16 cellular contexts compared by ENCODE assay signal in the genomic region with DNA sequence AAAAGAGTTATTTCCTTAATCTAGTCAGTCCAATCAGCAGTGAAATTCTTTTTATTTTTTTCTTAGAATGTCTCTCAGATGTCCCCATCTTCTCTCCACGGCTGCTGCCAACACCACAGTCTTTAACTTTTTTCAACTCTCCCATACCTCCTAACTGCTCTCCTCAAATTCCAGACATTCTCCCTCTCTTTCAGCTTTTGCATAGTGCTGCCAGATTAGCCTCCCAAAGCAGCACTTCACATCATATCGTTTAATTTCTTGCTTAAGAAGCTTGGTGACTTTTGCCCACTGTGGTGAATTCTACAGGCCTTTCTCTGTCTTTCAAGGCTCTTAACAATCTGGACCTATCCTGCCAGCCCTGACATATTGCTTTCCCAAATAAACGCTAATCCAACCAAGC.
A peak's percentile ranks its signal among the peaks of the same experiment; 100 is the strongest.
DNase-seq lines count a peak whose midpoint lies in the region; ATAC-seq, FAIRE-seq and TF ChIP-seq lines count a peak whose summit lies in the region.
"Had no signal": no experiment of that assay in that cellular context is flagged by ENCODE, and none has a peak within 500 bp of the region (broad histone marks: within the 10 kb centered on the region; RNA-seq: fewer than 3 reads in every experiment).

No MANE protein-coding gene starts in this region.

- intact Hi-C loops in HepG2 (cut with micrococcal nuclease; ENCODE audit: unreplicated experiment), result no loop called here
- intact Hi-C loops in right lobe of liver (cut with DNase I), result no loop called here
- intact Hi-C loops in adrenal gland (cut with DNase I), result no loop called here
- intact Hi-C loops in left colon (cut with DNase I, micrococcal nuclease), result no loop called here

- no peak overlapping the region for H3K9ac ChIP-seq in HepG2 (ENCODE audit: insufficient read depth, low read depth, low read length)

- no peaks in the 10 kb centered on the region for H3K27me3 Mint-ChIP-seq in effector memory CD8-positive, alpha-beta T cell

- H3K36me3 ChIP-seq in HepG2 (replicated peaks in 1 of 2; ENCODE audit: control insufficient read depth in 1 of 2, insufficient read depth in 2 of 2, low read length in 2 of 2) (no peaks in the 10 kb centered on the region), right lobe of liver (no peaks in the 10 kb centered on the region), adrenal gland (replicated peaks in 1 of 2) (no peaks in the 10 kb centered on the region)

- POLR2A ChIA-PET in HepG2 (lab: Yijun Ruan, JAX), result interaction anchor here (0.8 to 1.4 kb wide), 3 partner anchors 24 to 461 kb away, joined by 3 read pairs; no protein-coding TSS in a partner anchor

- H3K4me1 Mint-ChIP-seq in effector memory CD8-positive, alpha-beta T cell (ENCODE audit: low read depth in 2 of 2), result no peaks in the 10 kb centered on the region

- H2AFZ ChIP-seq in HepG2 (ENCODE audit: low read length), result no peak overlapping the region
- H2AFZ ChIP-seq: PC-9 had no signal

- TF ChIP-seq RAD21 in HepG2 (CRISPR knock-in tag; IDR thresholded peaks at IDR 0.05), result no peak

- in situ Hi-C loops in HepG2 (cut with HindIII; ENCODE audit: extremely low pct_ligation_motif_present, low pct_unique_long_range_greater_than_20kb), result no loop called here

- no peaks in the 10 kb centered on the region for H4K20me1 ChIP-seq in HepG2 (ENCODE audit: insufficient read depth, low read length)

- H3K79me2 ChIP-seq in HepG2 (ENCODE audit: insufficient read depth, low read length), result no peaks in the 10 kb centered on the region

- H3K27ac ChIP-seq in HepG2 (ENCODE audit: extremely low read length, insufficient read depth, low read length) (peak overlapping the region; percentile 67), right lobe of liver (no peak overlapping the region), adrenal gland (peak overlapping the region in 3 of 5 donors; percentile 46 to 87 (median 62))
- H3K27ac ChIP-seq: C4-2B, PC-9 had no signal

- no peak overlapping the region for H3K4me3 Mint-ChIP-seq in effector memory CD8-positive, alpha-beta T cell

- no peak overlapping the region for H3K27ac Mint-ChIP-seq in effector memory CD8-positive, alpha-beta T cell

- H3K27me3 ChIP-seq in HepG2 (ENCODE audit: control insufficient read depth in 1 of 2, insufficient read depth in 2 of 2, low read length in 2 of 2), result peaks cover 0 to 14% of the 10 kb centered on the region in 2 experiments; a peak in 2 of 5 replicates
- no peaks in the 10 kb centered on the region for H3K27me3 ChIP-seq in right lobe of liver
- no peaks in the 10 kb centered on the region for H3K27me3 ChIP-seq in adrenal gland

- no peak for TF ChIP-seq POLR2A in HepG2 (IDR thresholded peaks at IDR 0.05; ENCODE audit: insufficient read depth in 1 of 2, low read depth in 2 of 2, low read length in 2 of 2)
- TF ChIP-seq POLR2A in right lobe of liver (IDR thresholded peaks at IDR 0.05), result no peak
- TF ChIP-seq POLR2A in adrenal gland (IDR thresholded peaks at IDR 0.05), result no peak

- no peaks in the 10 kb centered on the region for H3K9me3 Mint-ChIP-seq in effector memory CD8-positive, alpha-beta T cell

- FAIRE-seq in HepG2 (lab: Jason Lieb, UNC), result no peak

- no peak for TF ChIP-seq CTCF in HepG2 (CRISPR knock-in tag; IDR thresholded peaks at IDR 0.05)
- TF ChIP-seq CTCF in right lobe of liver (IDR thresholded peaks at IDR 0.05), result no peak
- TF ChIP-seq CTCF in adrenal gland (IDR thresholded peaks at IDR 0.05), result no peak
- TF ChIP-seq CTCF in fibroblast of the aortic adventitia (IDR thresholded peaks at IDR 0.05; ENCODE audit: insufficient read depth, low read length), result no peak

- no TSS peak for BruUV-seq in HepG2 (replicated peaks; lab: Mats Ljungman, UMichigan)

- peak overlapping the region; percentile 59; the same call in 1 of the 2 replicates for H3K4me2 ChIP-seq in HepG2 (ENCODE audit: low read depth, low read length)
- H3K4me2 ChIP-seq: PC-9 had no signal

- H3K9me3 ChIP-seq in HepG2 (ENCODE audit: low read length) (no peaks in the 10 kb centered on the region), right lobe of liver (no peaks in the 10 kb centered on the region), adrenal gland (replicated peaks in 1 of 3) (no peaks in the 10 kb centered on the region)

- DNase-seq in HepG2 (ENCODE audit: low spot score), result no peak
- DNase-seq in right lobe of liver, result no peak
- DNase-seq in adrenal gland, result no peak
- DNase-seq in fibroblast of the aortic adventitia (ENCODE audit: low read depth), result peak; percentile 52
- DNase-seq in nucleus accumbens (lab: John Stamatoyannopoulos, UW), result no peak
- no peak for DNase-seq in NCI-H1694 treated with DMSO at 0.1 percent for 48 hours (lab: John Stamatoyannopoulos, UW)
- DNase-seq in effector memory CD8-positive, alpha-beta T cell, result no peak
- DNase-seq in left colon, result no peak
- DNase-seq: 8988T, DMS 273 treated with DMSO at 0.1 percent for 48 hours, H7, NCI-H1092, NCI-H146, NCI-H524, PC-9 had no signal

- CTCF ChIA-PET in HepG2 (lab: Yijun Ruan, JAX; ENCODE audit: low intra/inter-chr PET ratio, low total read pairs), result no interaction called here

- 35% methylated on average over 3 of the region's 3 CpGs for WGBS in HepG2 (ENCODE audit: low lambda C conversion rate)
- 60% methylated on average over 3 of the region's 3 CpGs for WGBS in right lobe of liver (ENCODE audit: insufficient coverage, low coverage, low lambda C conversion rate, missing lambda C conversion rate)
- 51 to 59% (median 53%) methylated on average over 3 of the region's 3 CpGs for WGBS in adrenal gland, 4 donors

- no peak for TF ChIP-seq EP300 in HepG2 (IDR thresholded peaks at IDR 0.05; ENCODE audit: low read depth in 2 of 2, low read length in 2 of 2)
- no peak for TF ChIP-seq EP300 in HepG2 (CRISPR knock-in tag; IDR thresholded peaks at IDR 0.05; ENCODE audit: borderline replicate concordance)

- H3K4me1 ChIP-seq in HepG2 (ENCODE audit: insufficient read depth, low read length) (peaks cover 27% of the 10 kb centered on the region), right lobe of liver (no peaks in the 10 kb centered on the region), adrenal gland (replicated peaks in 1 of 2) (peaks cover 8 to 22% of the 10 kb centered on the region in 2 donors)

- H3K4me3 ChIP-seq in HepG2 (replicated peaks in 1 of 3; ENCODE audit: insufficient read depth in 1 of 3, low read depth in 2 of 3, low read length in 3 of 3), result no peak overlapping the region
- no peak overlapping the region for H3K4me3 ChIP-seq in right lobe of liver
- H3K4me3 ChIP-seq in adrenal gland, result no peak overlapping the region
- H3K4me3 ChIP-seq in fibroblast of the aortic adventitia (ENCODE audit: low read depth, low read length), result no peak overlapping the region
- H3K4me3 ChIP-seq: PC-9 had no signal

- ATAC-seq in HepG2, result no peak; the same call in 2 of the 3 replicates
- no peak for ATAC-seq in right lobe of liver
- ATAC-seq in effector memory CD8-positive, alpha-beta T cell (replicated peaks), result no peak
- no peak for ATAC-seq in left colon

- no peaks in the 10 kb centered on the region for H3K36me3 Mint-ChIP-seq in effector memory CD8-positive, alpha-beta T cell (ENCODE audit: insufficient read depth)

TF ChIP-seq in HepG2, 621 proteins besides CTCF, POLR2A, EP300 and RAD21 (continues in another document):
- TF ChIP-seq ZNF547 (CRISPR knock-in tag; IDR thresholded peaks at IDR 0.05) (no peak), CCDC6 (CRISPR knock-in tag; IDR thresholded peaks at IDR 0.05) (no peak), SMARCC2 (IDR thresholded peaks at IDR 0.05) (no peak), ZNF160 (CRISPR knock-in tag; IDR thresholded peaks at IDR 0.05) (no peak), MYNN (CRISPR knock-in tag; IDR thresholded peaks at IDR 0.05; ENCODE audit: low read depth) (no peak), RNF2 (conservative IDR thresholded peaks at IDR 0.05; ENCODE audit: low read depth) (no peak), HCFC1 (IDR thresholded peaks at IDR 0.05; ENCODE audit: low read depth, low read length) (no peak), NR1H2 (CRISPR knock-in tag; IDR thresholded peaks at IDR 0.05; ENCODE audit: borderline replicate concordance, low read depth) (no peak)
- TF ChIP-seq, protein P1, sequence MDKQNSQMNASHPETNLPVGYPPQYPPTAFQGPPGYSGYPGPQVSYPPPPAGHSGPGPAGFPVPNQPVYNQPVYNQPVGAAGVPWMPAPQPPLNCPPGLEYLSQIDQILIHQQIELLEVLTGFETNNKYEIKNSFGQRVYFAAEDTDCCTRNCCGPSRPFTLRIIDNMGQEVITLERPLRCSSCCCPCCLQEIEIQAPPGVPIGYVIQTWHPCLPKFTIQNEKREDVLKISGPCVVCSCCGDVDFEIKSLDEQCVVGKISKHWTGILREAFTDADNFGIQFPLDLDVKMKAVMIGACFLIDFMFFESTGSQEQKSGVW (CRISPR knock-in tag; IDR thresholded peaks at IDR 0.05; ENCODE audit: borderline replicate concordance), result no peak
- TF ChIP-seq, protein P2, sequence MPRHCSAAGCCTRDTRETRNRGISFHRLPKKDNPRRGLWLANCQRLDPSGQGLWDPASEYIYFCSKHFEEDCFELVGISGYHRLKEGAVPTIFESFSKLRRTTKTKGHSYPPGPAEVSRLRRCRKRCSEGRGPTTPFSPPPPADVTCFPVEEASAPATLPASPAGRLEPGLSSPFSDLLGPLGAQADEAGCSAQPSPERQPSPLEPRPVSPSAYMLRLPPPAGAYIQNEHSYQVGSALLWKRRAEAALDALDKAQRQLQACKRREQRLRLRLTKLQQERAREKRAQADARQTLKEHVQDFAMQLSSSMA (CRISPR knock-in tag; IDR thresholded peaks at IDR 0.05), result no peak
- TF ChIP-seq, protein P3, sequence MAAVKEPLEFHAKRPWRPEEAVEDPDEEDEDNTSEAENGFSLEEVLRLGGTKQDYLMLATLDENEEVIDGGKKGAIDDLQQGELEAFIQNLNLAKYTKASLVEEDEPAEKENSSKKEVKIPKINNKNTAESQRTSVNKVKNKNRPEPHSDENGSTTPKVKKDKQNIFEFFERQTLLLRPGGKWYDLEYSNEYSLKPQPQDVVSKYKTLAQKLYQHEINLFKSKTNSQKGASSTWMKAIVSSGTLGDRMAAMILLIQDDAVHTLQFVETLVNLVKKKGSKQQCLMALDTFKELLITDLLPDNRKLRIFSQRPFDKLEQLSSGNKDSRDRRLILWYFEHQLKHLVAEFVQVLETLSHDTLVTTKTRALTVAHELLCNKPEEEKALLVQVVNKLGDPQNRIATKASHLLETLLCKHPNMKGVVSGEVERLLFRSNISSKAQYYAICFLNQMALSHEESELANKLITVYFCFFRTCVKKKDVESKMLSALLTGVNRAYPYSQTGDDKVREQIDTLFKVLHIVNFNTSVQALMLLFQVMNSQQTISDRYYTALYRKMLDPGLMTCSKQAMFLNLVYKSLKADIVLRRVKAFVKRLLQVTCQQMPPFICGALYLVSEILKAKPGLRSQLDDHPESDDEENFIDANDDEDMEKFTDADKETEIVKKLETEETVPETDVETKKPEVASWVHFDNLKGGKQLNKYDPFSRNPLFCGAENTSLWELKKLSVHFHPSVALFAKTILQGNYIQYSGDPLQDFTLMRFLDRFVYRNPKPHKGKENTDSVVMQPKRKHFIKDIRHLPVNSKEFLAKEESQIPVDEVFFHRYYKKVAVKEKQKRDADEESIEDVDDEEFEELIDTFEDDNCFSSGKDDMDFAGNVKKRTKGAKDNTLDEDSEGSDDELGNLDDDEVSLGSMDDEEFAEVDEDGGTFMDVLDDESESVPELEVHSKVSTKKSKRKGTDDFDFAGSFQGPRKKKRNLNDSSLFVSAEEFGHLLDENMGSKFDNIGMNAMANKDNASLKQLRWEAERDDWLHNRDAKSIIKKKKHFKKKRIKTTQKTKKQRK (IDR thresholded peaks at IDR 0.05; ENCODE audit: low read length), result no peak

Comparison
In these comparisons a context has a peak if more than half of its experiments do, and no peak if none do; other contexts are left out.
1. H3K27ac ChIP-seq: peak in HepG2 (single experiment) and adrenal gland (3 of 5); none in right lobe of liver (0 of 3).